22 cellular contexts compared by ENCODE assay signal in genomic region chr10:100803481-100803880, GRCh38. TPM values are rescaled to one million over a fixed set of nuclear protein-coding genes. Genes with fewer than 3 reads are reported as not detected.
DNase-seq lines count a peak whose midpoint lies in the region; ATAC-seq and TF ChIP-seq lines count a peak whose summit lies in the region.
"Had no signal": no experiment of that assay in that cellular context is flagged by ENCODE, and none has a peak within 500 bp of the region (broad histone marks: within the 10 kb centered on the region; RNA-seq: fewer than 3 reads in every experiment).

No MANE protein-coding gene starts in this region.

- H3K23ac ChIP-seq in H9 (ENCODE audit: insufficient read length, low read depth, low read length), result no peak overlapping the region
- no peak overlapping the region for H3K23ac ChIP-seq in mesenchymal stem cell (ENCODE audit: low read length in 2 of 2)

- peaks cover 6% of the 10 kb centered on the region; the same call in 1 of the 2 replicates for H3K4me1 ChIP-seq in H9 (ENCODE audit: insufficient read depth, low read length)
- H3K4me1 ChIP-seq in mesenchymal stem cell (ENCODE audit: control insufficient read depth, insufficient read depth, low read depth, low read length), result peaks cover 3% of the 10 kb centered on the region

- no peaks in the 10 kb centered on the region for H3K36me3 ChIP-seq in mesenchymal stem cell (ENCODE audit: control insufficient read depth in 1 of 2, insufficient read depth in 2 of 2, low read depth in 1 of 2, low read length in 2 of 2)

- H3K14ac ChIP-seq in H9 (ENCODE audit: insufficient read depth, low read length) (peak overlapping the region; percentile 30; the same call in 1 of the 2 replicates), mesenchymal stem cell (ENCODE audit: low read length in 2 of 2) (peak overlapping the region in 1 of 2 experiments; percentile 46)

- H3K4me2 ChIP-seq in H9 (ENCODE audit: insufficient read depth, insufficient read length, low read length) (no peak overlapping the region), mesenchymal stem cell (ENCODE audit: low read length, poor library complexity, severe bottlenecking) (no peak overlapping the region)

- H3K27ac ChIP-seq in H9 (ENCODE audit: insufficient read length, low read depth, low read length) (no peak overlapping the region), mesenchymal stem cell (ENCODE audit: low read length, poor library complexity, severe bottlenecking) (no peak overlapping the region)
- H3K27ac ChIP-seq: C4-2B had no signal

- H3K27me3 ChIP-seq in H9 (ENCODE audit: insufficient read depth, low read length), result no peaks in the 10 kb centered on the region; the same call in 1 of the 2 replicates
- H3K27me3 ChIP-seq in mesenchymal stem cell (ENCODE audit: control insufficient read depth in 1 of 2, insufficient read depth in 1 of 2, low read length in 2 of 2), result peaks cover 76 to 94% of the 10 kb centered on the region in 2 experiments

- no peak overlapping the region for H3K4ac ChIP-seq in H9 (ENCODE audit: low read depth, low read length)
- no peak overlapping the region for H3K4ac ChIP-seq in mesenchymal stem cell (ENCODE audit: low read depth in 1 of 2, low read length in 2 of 2)

- H4K8ac ChIP-seq in H9 (replicated peaks; ENCODE audit: insufficient read length, low read depth, low read length) (no peak overlapping the region), mesenchymal stem cell (ENCODE audit: low read length) (peak overlapping the region; percentile 14)

- H4K91ac ChIP-seq in H9 (ENCODE audit: insufficient read length, low read depth, low read length) (no peak overlapping the region), mesenchymal stem cell (ENCODE audit: low read length) (no peak overlapping the region)

- no peak overlapping the region for H3K56ac ChIP-seq in H9 (ENCODE audit: insufficient read length, low read depth, low read length)

- no peaks in the 10 kb centered on the region for H3K9me3 Mint-ChIP-seq in H9
- no peaks in the 10 kb centered on the region for H3K9me3 Mint-ChIP-seq in endothelial cell (ENCODE audit: unreplicated experiment)
- H3K9me3 Mint-ChIP-seq in progenitor cell of endocrine pancreas (ENCODE audit: low read depth), result no peaks in the 10 kb centered on the region
- no peaks in the 10 kb centered on the region for H3K9me3 Mint-ChIP-seq in activated CD8-positive, alpha-beta memory T cell treated with anti-CD3 and anti-CD28 coated beads, Interleukin-2, amount 10 ng/mL, durations not matched to agents 7 days and 5 days (ENCODE audit: low read depth)
- H3K9me3 Mint-ChIP-seq in type B pancreatic cell, result no peaks in the 10 kb centered on the region
- H3K9me3 Mint-ChIP-seq: CD8-positive, alpha-beta memory T cell; IgD-negative memory B cell had no signal

- no peak overlapping the region for H3K27ac Mint-ChIP-seq in H9
- peak overlapping the region; percentile 31 for H3K27ac Mint-ChIP-seq in endothelial cell (ENCODE audit: unreplicated experiment)
- H3K27ac Mint-ChIP-seq in progenitor cell of endocrine pancreas, result peak overlapping the region; percentile 24
- H3K27ac Mint-ChIP-seq in activated CD8-positive, alpha-beta memory T cell treated with anti-CD3 and anti-CD28 coated beads, Interleukin-2, amount 10 ng/mL, durations not matched to agents 7 days and 5 days, result no peak overlapping the region
- no peak overlapping the region for H3K27ac Mint-ChIP-seq in type B pancreatic cell
- H3K27ac Mint-ChIP-seq: CD8-positive, alpha-beta memory T cell; IgD-negative memory B cell had no signal

- H3K36me3 Mint-ChIP-seq in H9 (ENCODE audit: insufficient read depth in 1 of 3, low read depth in 3 of 3) (no peaks in the 10 kb centered on the region), endothelial cell (ENCODE audit: low read depth, unreplicated experiment) (peaks cover 4% of the 10 kb centered on the region), progenitor cell of endocrine pancreas (ENCODE audit: insufficient read depth) (no peaks in the 10 kb centered on the region), type B pancreatic cell (no peaks in the 10 kb centered on the region)
- H3K36me3 Mint-ChIP-seq in activated CD8-positive, alpha-beta memory T cell treated with anti-CD3 and anti-CD28 coated beads, Interleukin-2, amount 10 ng/mL, durations not matched to agents 7 days and 5 days, result no peaks in the 10 kb centered on the region
- H3K36me3 Mint-ChIP-seq: IgD-negative memory B cell had no signal

- no peak for TF ChIP-seq CTCF in H9 (conservative IDR thresholded peaks at IDR 0.05)
- no peak for TF ChIP-seq CTCF in endothelial cell (IDR thresholded peaks at IDR 0.05; ENCODE audit: unreplicated experiment)
- no peak for TF ChIP-seq CTCF in progenitor cell of endocrine pancreas (IDR thresholded peaks at IDR 0.05; ENCODE audit: unreplicated experiment)
- TF ChIP-seq CTCF in type B pancreatic cell (conservative IDR thresholded peaks at IDR 0.05), result no peak

- H2BK15ac ChIP-seq in H9 (ENCODE audit: low read depth, low read length) (no peak overlapping the region), mesenchymal stem cell (ENCODE audit: low read depth, poor library complexity, severe bottlenecking) (no peak overlapping the region)

- no peak overlapping the region for H2AFZ ChIP-seq in H9 (ENCODE audit: low read length)
- H2AFZ ChIP-seq in mesenchymal stem cell (ENCODE audit: low read depth, low read length), result no peak overlapping the region

- no peak overlapping the region for H2BK120ac ChIP-seq in H9 (ENCODE audit: low read depth, low read length, poor library complexity, severe bottlenecking)
- no peak overlapping the region for H2BK120ac ChIP-seq in mesenchymal stem cell (ENCODE audit: low read depth, low read length)

- H3K23me2 ChIP-seq in H9 (ENCODE audit: insufficient read length, low read depth, low read length, poor library complexity, severe bottlenecking), result no peaks in the 10 kb centered on the region

- H3K79me2 ChIP-seq in H9 (ENCODE audit: insufficient read depth, low read length), result no peaks in the 10 kb centered on the region

- no peak overlapping the region for H3K9ac ChIP-seq in H9 (ENCODE audit: extremely low read depth, insufficient read length, low read length)
- no peak overlapping the region for H3K9ac ChIP-seq in mesenchymal stem cell (ENCODE audit: low read length)

- H2BK12ac ChIP-seq in H9 (ENCODE audit: insufficient read length, low read depth, low read length) (no peak overlapping the region), mesenchymal stem cell (ENCODE audit: low read length in 2 of 2) (no peak overlapping the region)

- H3K79me1 ChIP-seq in H9 (ENCODE audit: insufficient read depth, low read depth, low read length, poor library complexity, severe bottlenecking) (no peaks in the 10 kb centered on the region), mesenchymal stem cell (replicated peaks; ENCODE audit: low read length, poor library complexity, severe bottlenecking) (no peaks in the 10 kb centered on the region)

- H3K27me3 Mint-ChIP-seq in H9 (ENCODE audit: low read depth), result peaks cover 90% of the 10 kb centered on the region
- H3K27me3 Mint-ChIP-seq in endothelial cell (ENCODE audit: unreplicated experiment), result peaks cover 18% of the 10 kb centered on the region
- peaks cover 48% of the 10 kb centered on the region for H3K27me3 Mint-ChIP-seq in progenitor cell of endocrine pancreas
- peaks cover 63% of the 10 kb centered on the region for H3K27me3 Mint-ChIP-seq in activated CD8-positive, alpha-beta memory T cell treated with anti-CD3 and anti-CD28 coated beads, Interleukin-2, amount 10 ng/mL, durations not matched to agents 7 days and 5 days
- H3K27me3 Mint-ChIP-seq in type B pancreatic cell, result peaks cover 80% of the 10 kb centered on the region

- no peak for ATAC-seq in GM18870 (IDR thresholded peaks at IDR 0.05; ENCODE audit: unreplicated experiment)
- ATAC-seq in activated CD8-positive, alpha-beta memory T cell treated with anti-CD3 and anti-CD28 coated beads, Interleukin-2, amount 10 ng/mL, durations not matched to agents 7 days and 5 days, result no peak
- ATAC-seq: HCT116 had no signal

- no CpG with 5 or more reads among the region's 7 CpGs for WGBS in H9 (ENCODE audit: extremely low coverage, insufficient read length, low lambda C conversion rate)
- 53% methylated on average over 7 of the region's 7 CpGs for WGBS in mesenchymal stem cell

- H3K4me1 Mint-ChIP-seq in H9 (peaks cover 18 to 33% of the 10 kb centered on the region in 2 experiments), endothelial cell (ENCODE audit: unreplicated experiment) (peaks cover 26% of the 10 kb centered on the region), progenitor cell of endocrine pancreas (ENCODE audit: low read depth) (peaks cover 64% of the 10 kb centered on the region), type B pancreatic cell (ENCODE audit: unreplicated experiment) (peaks cover 37% of the 10 kb centered on the region)
- H3K4me1 Mint-ChIP-seq in activated CD8-positive, alpha-beta memory T cell treated with anti-CD3 and anti-CD28 coated beads, Interleukin-2, amount 10 ng/mL, durations not matched to agents 7 days and 5 days, result no peaks in the 10 kb centered on the region
- H3K4me1 Mint-ChIP-seq: CD8-positive, alpha-beta memory T cell; IgD-negative memory B cell had no signal

- H3K18ac ChIP-seq in H9 (ENCODE audit: insufficient read length, low read depth, low read length) (no peak overlapping the region), mesenchymal stem cell (ENCODE audit: low read depth in 1 of 2, low read length in 2 of 2) (no peak overlapping the region)

- H3T11ph ChIP-seq in H9 (ENCODE audit: low read length), result no peak overlapping the region

- CTCF ChIA-PET in activated CD8-positive, alpha-beta memory T cell treated with anti-CD3 and anti-CD28 coated beads, Interleukin-2, amount 10 ng/mL, durations not matched to agents 7 days and 5 days (lab: Charles Lee), result no interaction called here

- H2BK20ac ChIP-seq in H9 (ENCODE audit: low read depth, low read length, poor library complexity, severe bottlenecking), result no peak overlapping the region

- H2AK5ac ChIP-seq in H9 (ENCODE audit: insufficient read length, low read length) (no peak overlapping the region), mesenchymal stem cell (ENCODE audit: low read length, severe bottlenecking) (no peak overlapping the region)

- H4K5ac ChIP-seq in H9 (ENCODE audit: insufficient read length, low read depth, low read length), result no peak overlapping the region

- DNase-seq in H9, result peak; percentile 51
- no peak for DNase-seq in endothelial cell (ENCODE audit: low spot score)
- no peak for DNase-seq in mesenchymal stem cell
- no peak for DNase-seq in progenitor cell of endocrine pancreas (ENCODE audit: low spot score, unreplicated experiment)
- DNase-seq in NCI-H1092 treated with DMSO at 0.1 percent for 48 hours (lab: John Stamatoyannopoulos, UW), result no peak
- no peak for DNase-seq in activated CD8-positive, alpha-beta memory T cell treated with anti-CD3 and anti-CD28 coated beads, Interleukin-2, amount 10 ng/mL, durations not matched to agents 7 days and 5 days
- DNase-seq in type B pancreatic cell (ENCODE audit: extremely low spot score, unreplicated experiment), result no peak
- DNase-seq: Calu3, DMS153, Karpas-422, MV-4-11, NCI-H1694, NCI-H2081 treated with DMSO at 0.1 percent for 48 hours, NCI-H2171 treated with DMSO at 0.1 percent for 48 hours, NCI-H526, OCI-M1 had no signal

- no peak overlapping the region for H2BK5ac ChIP-seq in H9 (ENCODE audit: insufficient read length, low read length)
- no peak overlapping the region for H2BK5ac ChIP-seq in mesenchymal stem cell (ENCODE audit: low read depth, low read length, poor library complexity, severe bottlenecking)

- no peak overlapping the region for H3K4me3 ChIP-seq in mesenchymal stem cell (ENCODE audit: insufficient read depth in 1 of 2, low read depth in 1 of 2, low read length in 2 of 2)

- no peaks in the 10 kb centered on the region for H4K20me1 ChIP-seq in H9 (ENCODE audit: control insufficient read depth, insufficient read depth, insufficient read length)

- H3K4me3 Mint-ChIP-seq in H9, result no peak overlapping the region; a peak in 1 of 5 replicates
- no peak overlapping the region for H3K4me3 Mint-ChIP-seq in endothelial cell (ENCODE audit: unreplicated experiment)
- peak overlapping the region; percentile 36 for H3K4me3 Mint-ChIP-seq in progenitor cell of endocrine pancreas (ENCODE audit: low read depth)
- H3K4me3 Mint-ChIP-seq in activated CD8-positive, alpha-beta memory T cell treated with anti-CD3 and anti-CD28 coated beads, Interleukin-2, amount 10 ng/mL, durations not matched to agents 7 days and 5 days, result no peak overlapping the region
- H3K4me3 Mint-ChIP-seq in type B pancreatic cell, result no peak overlapping the region
- H3K4me3 Mint-ChIP-seq: CD8-positive, alpha-beta memory T cell; IgD-negative memory B cell had no signal

- H3K9me3 ChIP-seq in H9 (ENCODE audit: control insufficient read depth, low read depth, low read length) (no peaks in the 10 kb centered on the region), mesenchymal stem cell (ENCODE audit: control insufficient read depth, low read length) (no peaks in the 10 kb centered on the region)

RNA-seq across cellular contexts. Expression of gene PAX2, which starts 58.1 kb away (rescaled TPM):
- not detected in 2 replicates for total RNA-seq in H9 (2021)
- total RNA-seq in endothelial cell (ENCODE audit: unreplicated experiment), result 17.4 TPM
- polyA plus RNA-seq in mesenchymal stem cell (2013, experiment 1 of 2), result not detected
- not detected for polyA plus RNA-seq in mesenchymal stem cell (2013, experiment 2 of 2)
- total RNA-seq in progenitor cell of endocrine pancreas, result not detected in 2 replicates
- total RNA-seq in activated CD8-positive, alpha-beta memory T cell treated with anti-CD3 and anti-CD28 coated beads, Interleukin-2, amount 10 ng/mL, durations not matched to agents 7 days and 5 days, result not detected
- 0.19 and 4.4 TPM in 2 replicates for total RNA-seq in type B pancreatic cell (ENCODE audit: low replicate concordance)
- total RNA-seq: Calu3, SK-MEL-5 had no signal
- polyA plus RNA-seq: CD8-positive, alpha-beta memory T cell; IgD-negative memory B cell had no signal

Comparison
In these comparisons a context has a peak if more than half of its experiments do, and no peak if none do; other contexts are left out.
1. H3K27ac Mint-ChIP-seq: peak in endothelial cell (single experiment) and progenitor cell of endocrine pancreas (single experiment); none in H9 (0 of 3), activated CD8-positive, alpha-beta memory T cell treated with anti-CD3 and anti-CD28 coated beads, Interleukin-2, amount 10 ng/mL, durations not matched to agents 7 days and 5 days (single experiment) and type B pancreatic cell (single experiment).